Comparison of ENCODE assay signal across 15 cellular contexts in genomic region chr16:69313469-69313868, GRCh38. TPM values are rescaled to one million over a fixed set of nuclear protein-coding genes. Genes with fewer than 3 reads are reported as not detected.
DNase-seq lines count a peak whose midpoint lies in the region; ATAC-seq and TF ChIP-seq lines count a peak whose summit lies in the region.
"Had no signal": no experiment of that assay in that cellular context is flagged by ENCODE, and none has a peak within 500 bp of the region (broad histone marks: within the 10 kb centered on the region; RNA-seq: fewer than 3 reads in every experiment).

No MANE protein-coding gene starts in this region.

- peaks cover 27% of the 10 kb centered on the region for H3K4me1 Mint-ChIP-seq in CD8-positive, alpha-beta T cell (ENCODE audit: low read depth)
- H3K4me1 Mint-ChIP-seq in activated T-helper 1 cell treated with anti-CD3 and anti-CD28 coated beads, Interleukin-12 subunit alpha, Interleukin-12 subunit beta, Interleukin-2, Interleukin-4 antibody, amounts not matched to agents 30 ng/mL and 10 ng/mL and 1 ng/mL, durations not matched to agents 14 hours and 24 hours and 36 hours (ENCODE audit: low read depth): peaks cover 29% of the 10 kb centered on the region
- H3K4me1 Mint-ChIP-seq in naive B cell: peaks cover 15 to 32% (median 25%) of the 10 kb centered on the region in 3 donors

- H4K20me1 ChIP-seq in BLaER1 treated with 17β-estradiol and CSF1 and Interleukin-3, amounts not matched to agents 10 nM and 100 nM: peaks cover 50 to 73% (median 68%) of the 10 kb centered on the region in 11 experiments; a peak in 21 of 22 replicates

- no peak overlapping the region for H3K27ac Mint-ChIP-seq in CD8-positive, alpha-beta T cell
- H3K27ac Mint-ChIP-seq in activated T-helper 1 cell treated with anti-CD3 and anti-CD28 coated beads, Interleukin-12 subunit alpha, Interleukin-12 subunit beta, Interleukin-2, Interleukin-4 antibody, amounts not matched to agents 30 ng/mL and 10 ng/mL and 1 ng/mL, durations not matched to agents 14 hours and 24 hours and 36 hours: peak overlapping the region; percentile 71
- peak overlapping the region in 2 of 6 donors; percentile 62 to 84 for H3K27ac Mint-ChIP-seq in naive B cell

- no peaks in the 10 kb centered on the region for H3K9me3 Mint-ChIP-seq in CD8-positive, alpha-beta T cell
- no peaks in the 10 kb centered on the region for H3K9me3 Mint-ChIP-seq in activated T-helper 1 cell treated with anti-CD3 and anti-CD28 coated beads, Interleukin-12 subunit alpha, Interleukin-12 subunit beta, Interleukin-2, Interleukin-4 antibody, amounts not matched to agents 30 ng/mL and 10 ng/mL and 1 ng/mL, durations not matched to agents 14 hours and 24 hours and 36 hours
- H3K9me3 Mint-ChIP-seq in naive B cell: no peaks in the 10 kb centered on the region

- H3K4me2 ChIP-seq in BLaER1 treated with 17β-estradiol and CSF1 and Interleukin-3, amounts not matched to agents 10 nM and 100 nM: peak overlapping the region; percentile 77 to 97 (median 89); a peak in 11 of 22 replicates
- H3K4me2 ChIP-seq: smooth muscle cell had no signal

- peaks cover 49% of the 10 kb centered on the region for H3K36me3 Mint-ChIP-seq in CD8-positive, alpha-beta T cell
- peaks cover 30% of the 10 kb centered on the region for H3K36me3 Mint-ChIP-seq in activated T-helper 1 cell treated with anti-CD3 and anti-CD28 coated beads, Interleukin-12 subunit alpha, Interleukin-12 subunit beta, Interleukin-2, Interleukin-4 antibody, amounts not matched to agents 30 ng/mL and 10 ng/mL and 1 ng/mL, durations not matched to agents 14 hours and 24 hours and 36 hours (ENCODE audit: low read depth)
- no peaks in the 10 kb centered on the region for H3K36me3 Mint-ChIP-seq in naive B cell

- no peaks in the 10 kb centered on the region for H3K27me3 Mint-ChIP-seq in CD8-positive, alpha-beta T cell (ENCODE audit: low read depth)
- no peaks in the 10 kb centered on the region for H3K27me3 Mint-ChIP-seq in activated T-helper 1 cell treated with anti-CD3 and anti-CD28 coated beads, Interleukin-12 subunit alpha, Interleukin-12 subunit beta, Interleukin-2, Interleukin-4 antibody, amounts not matched to agents 30 ng/mL and 10 ng/mL and 1 ng/mL, durations not matched to agents 14 hours and 24 hours and 36 hours (ENCODE audit: insufficient read depth)
- no peaks in the 10 kb centered on the region for H3K27me3 Mint-ChIP-seq in naive B cell

- CTCF ChIA-PET in CD8-positive, alpha-beta T cell (lab: Charles Lee): no interaction called here

- peaks cover 15 to 28% (median 21%) of the 10 kb centered on the region in 10 experiments for H3K4me1 ChIP-seq in BLaER1 treated with 17β-estradiol and CSF1 and Interleukin-3, amounts not matched to agents 10 nM and 100 nM
- peaks cover 17% of the 10 kb centered on the region for H3K4me1 ChIP-seq in CD8-positive, alpha-beta T cell (ENCODE audit: insufficient read depth, low read length)
- H3K4me1 ChIP-seq: parathyroid adenoma had no signal

- POLR2A ChIA-PET in CD8-positive, alpha-beta T cell (lab: Charles Lee): no interaction called here

- H3K9me3 ChIP-seq in BLaER1 treated with 17β-estradiol and CSF1 and Interleukin-3, amounts not matched to agents 10 nM and 100 nM (replicated peaks in 1 of 11): no peaks in the 10 kb centered on the region
- H3K9me3 ChIP-seq in CD8-positive, alpha-beta T cell (ENCODE audit: low read length): no peaks in the 10 kb centered on the region
- H3K9me3 ChIP-seq: esophagus muscularis mucosa had no signal

- no peaks in the 10 kb centered on the region for H3K27me3 ChIP-seq in BLaER1 treated with 17β-estradiol and CSF1 and Interleukin-3, amounts not matched to agents 10 nM and 100 nM
- H3K27me3 ChIP-seq in CD8-positive, alpha-beta T cell (ENCODE audit: insufficient read depth, low read length): no peaks in the 10 kb centered on the region
- H3K27me3 ChIP-seq: esophagus muscularis mucosa had no signal

- ATAC-seq in CD8-positive, alpha-beta T cell: no peak
- no peak for ATAC-seq in naive B cell (ENCODE audit: low read depth in 2 of 2)
- ATAC-seq: PC-3 had no signal

- peak overlapping the region in 6 of 11 experiments; percentile 20 to 99 (median 96); a peak in 6 of 22 replicates for H3K9ac ChIP-seq in BLaER1 treated with 17β-estradiol and CSF1 and Interleukin-3, amounts not matched to agents 10 nM and 100 nM
- H3K9ac ChIP-seq: parathyroid adenoma had no signal

- TF ChIP-seq CTCF in CD8-positive, alpha-beta T cell (IDR thresholded peaks at IDR 0.05): no peak

- peak overlapping the region; percentile 57 for H3K4me3 Mint-ChIP-seq in CD8-positive, alpha-beta T cell
- H3K4me3 Mint-ChIP-seq in activated T-helper 1 cell treated with anti-CD3 and anti-CD28 coated beads, Interleukin-12 subunit alpha, Interleukin-12 subunit beta, Interleukin-2, Interleukin-4 antibody, amounts not matched to agents 30 ng/mL and 10 ng/mL and 1 ng/mL, durations not matched to agents 14 hours and 24 hours and 36 hours: peak overlapping the region; percentile 72
- H3K4me3 Mint-ChIP-seq in naive B cell: peak overlapping the region; percentile 22 to 88 (median 66)

- H3K36me3 ChIP-seq in BLaER1 treated with 17β-estradiol and CSF1 and Interleukin-3, amounts not matched to agents 10 nM and 100 nM: peaks cover 50 to 61% (median 58%) of the 10 kb centered on the region in 11 experiments
- H3K36me3 ChIP-seq in CD8-positive, alpha-beta T cell (ENCODE audit: insufficient read depth, low read length): peaks cover 30% of the 10 kb centered on the region

- DNase-seq in CD8-positive, alpha-beta T cell: no peak
- DNase-seq in activated T-helper 1 cell treated with anti-CD3 and anti-CD28 coated beads, Interleukin-12 subunit alpha, Interleukin-12 subunit beta, Interleukin-2, Interleukin-4 antibody, amounts not matched to agents 30 ng/mL and 10 ng/mL and 1 ng/mL, durations not matched to agents 14 hours and 24 hours and 36 hours (ENCODE audit: low spot score): no peak
- DNase-seq in naive B cell (no peak), NCI-H1105 (lab: John Stamatoyannopoulos, UW) (no peak), kidney glomerular epithelial cell (lab: John Stamatoyannopoulos, UW) (no peak), erythroblast (lab: John Stamatoyannopoulos, UW) (no peak)
- DNase-seq: activated CD8-positive, alpha-beta memory T cell treated with anti-CD3 and anti-CD28 coated beads, Interleukin-2, amount 50 U/mL, for 48 hours; NCI-H1417 treated with DMSO at 0.1 percent for 48 hours; PC-3 had no signal

- intact Hi-C loops in CD8-positive, alpha-beta T cell (cut with DNase I, micrococcal nuclease): loop anchor here (5.0 to 10.0 kb wide), 2 partner anchors 254 to 1211 kb away; partner anchors contain the start of genes COG4 (in 1 of the 2), NFAT5 (in 1 of the 2) and SF3B3 (in 1 of the 2)
- intact Hi-C loops in activated T-helper 1 cell treated with anti-CD3 and anti-CD28 coated beads, Interleukin-12 subunit alpha, Interleukin-12 subunit beta, Interleukin-2, Interleukin-4 antibody, amounts not matched to agents 30 ng/mL and 10 ng/mL and 1 ng/mL, durations not matched to agents 14 hours and 24 hours and 36 hours (cut with micrococcal nuclease): loop anchor here (5.0 kb wide), 1 partner anchor 1226 kb away; the partner anchor contains the start of gene NFATC3

- H3K27ac ChIP-seq in BLaER1 treated with 17β-estradiol and CSF1 and Interleukin-3, amounts not matched to agents 10 nM and 100 nM: no peak overlapping the region
- H3K27ac ChIP-seq in CD8-positive, alpha-beta T cell (ENCODE audit: low read depth, low read length): no peak overlapping the region
- H3K27ac ChIP-seq: C4-2B, esophagus muscularis mucosa, parathyroid adenoma, SK-N-MC had no signal

- no peak for TF ChIP-seq POLR2A in erythroblast (IDR thresholded peaks at IDR 0.05; ENCODE audit: low read length)

- H3K4me3 ChIP-seq in BLaER1 treated with 17β-estradiol and CSF1 and Interleukin-3, amounts not matched to agents 10 nM and 100 nM: no peak overlapping the region; a peak in 1 of 20 replicates
- H3K4me3 ChIP-seq in CD8-positive, alpha-beta T cell (ENCODE audit: low read depth, low read length): no peak overlapping the region
- H3K4me3 ChIP-seq: SK-N-MC, smooth muscle cell had no signal

RNA-seq across cellular contexts. Expression of gene VPS4A, which starts 2.3 kb away (rescaled TPM):
- 10 to 100 TPM; 64.2 to 66.5 TPM for total RNA-seq in CD8-positive, alpha-beta T cell
- total RNA-seq in activated T-helper 1 cell treated with anti-CD3 and anti-CD28 coated beads, Interleukin-12 subunit alpha, Interleukin-12 subunit beta, Interleukin-2, Interleukin-4 antibody, amounts not matched to agents 30 ng/mL and 10 ng/mL and 1 ng/mL, durations not matched to agents 14 hours and 24 hours and 36 hours: 37.9 and 42.4 TPM in 2 replicates
- polyA plus RNA-seq in naive B cell (ENCODE audit: low read depth in 6 of 6): 10 to 100 TPM; 22.2 to 35.1 (median 27.8) TPM

RNA-seq across cellular contexts. Expression of gene PDF, which starts 16.9 kb away (rescaled TPM):
- total RNA-seq in CD8-positive, alpha-beta T cell: 1 to 10 TPM; 3.3 to 3.6 TPM
- 17.4 and 21.5 TPM in 2 replicates for total RNA-seq in activated T-helper 1 cell treated with anti-CD3 and anti-CD28 coated beads, Interleukin-12 subunit alpha, Interleukin-12 subunit beta, Interleukin-2, Interleukin-4 antibody, amounts not matched to agents 30 ng/mL and 10 ng/mL and 1 ng/mL, durations not matched to agents 14 hours and 24 hours and 36 hours
- 10 to 100 TPM in 3 of 6 donors, 1 to 10 TPM in 3; 8.7 to 16.0 (median 11.1) TPM for polyA plus RNA-seq in naive B cell (ENCODE audit: low read depth in 6 of 6)

RNA-seq across cellular contexts. Expression of gene COG8, which starts 25.9 kb away (rescaled TPM):
- 10 to 100 TPM; 19.3 to 19.6 TPM for total RNA-seq in CD8-positive, alpha-beta T cell
- total RNA-seq in activated T-helper 1 cell treated with anti-CD3 and anti-CD28 coated beads, Interleukin-12 subunit alpha, Interleukin-12 subunit beta, Interleukin-2, Interleukin-4 antibody, amounts not matched to agents 30 ng/mL and 10 ng/mL and 1 ng/mL, durations not matched to agents 14 hours and 24 hours and 36 hours: 45.3 and 46.5 TPM in 2 replicates
- polyA plus RNA-seq in naive B cell (ENCODE audit: low read depth in 6 of 6): 10 to 100 TPM; 25.4 to 57.1 (median 34.3) TPM

RNA-seq across cellular contexts. Expression of gene NIP7, which starts 26.1 kb away (rescaled TPM):
- total RNA-seq in CD8-positive, alpha-beta T cell: 10 to 100 TPM; 44.9 to 50.0 TPM
- total RNA-seq in activated T-helper 1 cell treated with anti-CD3 and anti-CD28 coated beads, Interleukin-12 subunit alpha, Interleukin-12 subunit beta, Interleukin-2, Interleukin-4 antibody, amounts not matched to agents 30 ng/mL and 10 ng/mL and 1 ng/mL, durations not matched to agents 14 hours and 24 hours and 36 hours: 80.7 and 85.8 TPM in 2 replicates
- 10 to 100 TPM; 21.0 to 30.4 (median 23.7) TPM for polyA plus RNA-seq in naive B cell (ENCODE audit: low read depth in 6 of 6)

RNA-seq across cellular contexts. Expression of gene TMED6, which starts 38.1 kb away (rescaled TPM):
- under 1 TPM; 0.60 to 0.92 TPM for total RNA-seq in CD8-positive, alpha-beta T cell
- total RNA-seq in activated T-helper 1 cell treated with anti-CD3 and anti-CD28 coated beads, Interleukin-12 subunit alpha, Interleukin-12 subunit beta, Interleukin-2, Interleukin-4 antibody, amounts not matched to agents 30 ng/mL and 10 ng/mL and 1 ng/mL, durations not matched to agents 14 hours and 24 hours and 36 hours: 1.2 and 1.3 TPM in 2 replicates
- under 1 TPM in 1 of 6 donors, not detected in 5; 0.44 TPM for polyA plus RNA-seq in naive B cell (ENCODE audit: low read depth in 6 of 6)
- total RNA-seq: esophagus muscularis mucosa, PC-3 had no signal
